Comparison of ENCODE assay signal across 8 cellular contexts in genomic region chr7:48251766-48252165, GRCh38.
DNase-seq lines count a peak whose midpoint lies in the region; ATAC-seq and TF ChIP-seq lines count a peak whose summit lies in the region.
"Had no signal": no experiment of that assay in that cellular context is flagged by ENCODE, and none has a peak within 500 bp of the region (broad histone marks: within the 10 kb centered on the region; RNA-seq: fewer than 3 reads in every experiment).

No MANE protein-coding gene starts in this region.

- no peak for TF ChIP-seq CTCF in fibroblast of pulmonary artery (IDR thresholded peaks at IDR 0.05; ENCODE audit: low read length, missing control alignments)

- DNase-seq in fibroblast of pulmonary artery (ENCODE audit: low read depth) (peak; percentile 11), islet precursor cell (no peak)
- DNase-seq in stimulated activated CD4-positive, alpha-beta T cell treated with anti-CD3 and anti-CD28 coated beads, Interleukin-4, amount 100 ng/mL, for 1 hour, result no peak
- DNase-seq in activated CD8-positive, alpha-beta memory T cell treated with anti-CD3 and anti-CD28 coated beads for 24 hours, result no peak
- DNase-seq: KBM-7 had no signal

- peak; percentile 95 for ATAC-seq in GM18873 (IDR thresholded peaks at IDR 0.05; ENCODE audit: low FRiP score, unreplicated experiment)
- ATAC-seq in GM21528 (IDR thresholded peaks at IDR 0.05; ENCODE audit: low FRiP score, unreplicated experiment), result peak; percentile 93
- ATAC-seq in HG03280 (IDR thresholded peaks at IDR 0.05; ENCODE audit: unreplicated experiment), result peak; percentile 82

- no peak overlapping the region for H3K4me3 ChIP-seq in fibroblast of pulmonary artery (replicated peaks; ENCODE audit: low read depth, low read length)
